In genomic region chr22:32618461-32619140, GRCh38 we compare ENCODE assay signal across 19 cellular contexts.
DNase-seq lines count a peak whose midpoint lies in the region; ATAC-seq, FAIRE-seq and TF ChIP-seq lines count a peak whose summit lies in the region.
"Had no signal": no experiment of that assay in that cellular context is flagged by ENCODE, and none has a peak within 500 bp of the region (broad histone marks: within the 10 kb centered on the region; RNA-seq: fewer than 3 reads in every experiment).

No MANE protein-coding gene starts in this region.

- in situ Hi-C loops in HepG2 (cut with HindIII; ENCODE audit: extremely low pct_ligation_motif_present, low pct_unique_long_range_greater_than_20kb), result no loop called here

- no peak overlapping the region for H3K4me3 ChIP-seq in duodenal mucosa (ENCODE audit: low read depth in 1 of 2, low read length in 2 of 2)
- no peak overlapping the region for H3K4me3 ChIP-seq in HepG2 (replicated peaks in 1 of 3; ENCODE audit: insufficient read depth in 1 of 3, low read depth in 2 of 3, low read length in 3 of 3)
- no peak overlapping the region for H3K4me3 ChIP-seq in vagina
- no peak overlapping the region for H3K4me3 ChIP-seq in naive thymus-derived CD4-positive, alpha-beta T cell (ENCODE audit: low read length)
- no peak overlapping the region for H3K4me3 ChIP-seq in CD8-positive, alpha-beta T cell (ENCODE audit: low read depth, low read length)
- H3K4me3 ChIP-seq: BLaER1 treated with 17β-estradiol and CSF1 and Interleukin-3, amounts not matched to agents 10 nM and 100 nM had no signal

- no peak for TF ChIP-seq CTCF in HepG2 (CRISPR knock-in tag; IDR thresholded peaks at IDR 0.05)
- no peak for TF ChIP-seq CTCF in vagina (IDR thresholded peaks at IDR 0.05)
- no peak for TF ChIP-seq CTCF in CD8-positive, alpha-beta T cell (IDR thresholded peaks at IDR 0.05)

- H3K4me1 ChIP-seq in duodenal mucosa (ENCODE audit: control insufficient read depth in 1 of 2, insufficient read depth in 2 of 2, low read length in 2 of 2) (peaks cover 17 to 26% of the 10 kb centered on the region in 2 donors), HepG2 (ENCODE audit: insufficient read depth, low read length) (peaks cover 84% of the 10 kb centered on the region), vagina (peaks cover 69% of the 10 kb centered on the region)
- no peaks in the 10 kb centered on the region for H3K4me1 ChIP-seq in naive thymus-derived CD4-positive, alpha-beta T cell (ENCODE audit: control insufficient read depth in 2 of 2, insufficient read depth in 2 of 2, low read length in 2 of 2)
- H3K4me1 ChIP-seq in CD8-positive, alpha-beta T cell (ENCODE audit: insufficient read depth, low read length), result no peaks in the 10 kb centered on the region
- H3K4me1 ChIP-seq: BLaER1 treated with 17β-estradiol and CSF1 and Interleukin-3, amounts not matched to agents 10 nM and 100 nM; foreskin keratinocyte had no signal

- 88% methylated on average over 2 of the region's 3 CpGs for WGBS in HepG2 (ENCODE audit: low lambda C conversion rate)

- H2AFZ ChIP-seq in HepG2 (ENCODE audit: low read length), result no peak overlapping the region

- H3K36me3 Mint-ChIP-seq in naive thymus-derived CD4-positive, alpha-beta T cell, result peaks cover 0 to 4% (median 0%) of the 10 kb centered on the region in 5 donors
- no peaks in the 10 kb centered on the region for H3K36me3 Mint-ChIP-seq in CD8-positive, alpha-beta T cell
- H3K36me3 Mint-ChIP-seq: immature natural killer cell; natural killer cell treated with Interleukin-12 subunit alpha and Interleukin-12 subunit beta and Interleukin-15 and Interleukin-18, amount 100 ng/mL, for 72 hours had no signal

- BruUV-seq in HepG2 (replicated peaks; lab: Mats Ljungman, UMichigan), result no TSS peak

- peaks cover 0 to 6% (median 3%) of the 10 kb centered on the region in 11 donors for H3K9me3 Mint-ChIP-seq in naive thymus-derived CD4-positive, alpha-beta T cell
- peaks cover 2% of the 10 kb centered on the region for H3K9me3 Mint-ChIP-seq in CD8-positive, alpha-beta T cell
- H3K9me3 Mint-ChIP-seq: activated CD4-positive, alpha-beta T cell treated with anti-CD3 and anti-CD28 coated beads, Interleukin-2, amount 10 ng/mL, durations not matched to agents 7 days and 5 days; immature natural killer cell; natural killer cell treated with Interleukin-12 subunit alpha and Interleukin-12 subunit beta and Interleukin-15 and Interleukin-18, amount 100 ng/mL, for 72 hours had no signal

- H3K9ac ChIP-seq in duodenal mucosa (ENCODE audit: low read depth in 1 of 2, low read length in 2 of 2), result no peak overlapping the region
- H3K9ac ChIP-seq in HepG2 (ENCODE audit: insufficient read depth, low read depth, low read length), result no peak overlapping the region
- H3K9ac ChIP-seq: BLaER1 treated with 17β-estradiol and CSF1 and Interleukin-3, amounts not matched to agents 10 nM and 100 nM had no signal

- H3K4me2 ChIP-seq in HepG2 (ENCODE audit: low read depth, low read length), result no peak overlapping the region
- H3K4me2 ChIP-seq: BLaER1 treated with 17β-estradiol and CSF1 and Interleukin-3, amounts not matched to agents 10 nM and 100 nM had no signal

- TF ChIP-seq POLR2A in HepG2 (IDR thresholded peaks at IDR 0.05; ENCODE audit: insufficient read depth in 1 of 2, low read depth in 2 of 2, low read length in 2 of 2) (no peak), vagina (IDR thresholded peaks at IDR 0.05) (no peak)

- H4K20me1 ChIP-seq in HepG2 (ENCODE audit: insufficient read depth, low read length), result no peaks in the 10 kb centered on the region
- H4K20me1 ChIP-seq: BLaER1 treated with 17β-estradiol and CSF1 and Interleukin-3, amounts not matched to agents 10 nM and 100 nM had no signal

- no peaks in the 10 kb centered on the region for H3K27me3 ChIP-seq in duodenal mucosa (ENCODE audit: control insufficient read depth in 1 of 2, insufficient read depth in 2 of 2, low read length in 2 of 2)
- no peaks in the 10 kb centered on the region for H3K27me3 ChIP-seq in HepG2 (ENCODE audit: control insufficient read depth in 1 of 2, insufficient read depth in 2 of 2, low read length in 2 of 2)
- no peaks in the 10 kb centered on the region for H3K27me3 ChIP-seq in vagina
- H3K27me3 ChIP-seq in naive thymus-derived CD4-positive, alpha-beta T cell (ENCODE audit: control insufficient read depth in 2 of 2, insufficient read depth in 2 of 2, low read length in 2 of 2), result no peaks in the 10 kb centered on the region
- H3K27me3 ChIP-seq in CD8-positive, alpha-beta T cell (ENCODE audit: insufficient read depth, low read length), result no peaks in the 10 kb centered on the region
- H3K27me3 ChIP-seq: BLaER1 treated with 17β-estradiol and CSF1 and Interleukin-3, amounts not matched to agents 10 nM and 100 nM; foreskin keratinocyte had no signal

- H3K9me3 ChIP-seq in duodenal mucosa (ENCODE audit: control insufficient read depth in 1 of 2, low read length in 2 of 2) (no peaks in the 10 kb centered on the region), HepG2 (ENCODE audit: low read length) (no peaks in the 10 kb centered on the region), vagina (no peaks in the 10 kb centered on the region)
- H3K9me3 ChIP-seq in naive thymus-derived CD4-positive, alpha-beta T cell (ENCODE audit: control insufficient read depth in 2 of 3, low read length in 3 of 3), result no peaks in the 10 kb centered on the region
- H3K9me3 ChIP-seq in CD8-positive, alpha-beta T cell (ENCODE audit: low read length), result no peaks in the 10 kb centered on the region

- TF ChIP-seq RAD21 in HepG2 (CRISPR knock-in tag; IDR thresholded peaks at IDR 0.05), result no peak

- H3K36me3 ChIP-seq in duodenal mucosa (ENCODE audit: control insufficient read depth in 1 of 2, insufficient read depth in 2 of 2, low read length in 2 of 2), result no peaks in the 10 kb centered on the region
- no peaks in the 10 kb centered on the region for H3K36me3 ChIP-seq in HepG2 (replicated peaks in 1 of 2; ENCODE audit: control insufficient read depth in 1 of 2, insufficient read depth in 2 of 2, low read length in 2 of 2)
- H3K36me3 ChIP-seq in vagina, result no peaks in the 10 kb centered on the region
- H3K36me3 ChIP-seq in naive thymus-derived CD4-positive, alpha-beta T cell (ENCODE audit: control insufficient read depth in 2 of 3, insufficient read depth in 3 of 3, low read length in 3 of 3), result no peaks in the 10 kb centered on the region
- H3K36me3 ChIP-seq in CD8-positive, alpha-beta T cell (ENCODE audit: insufficient read depth, low read length), result no peaks in the 10 kb centered on the region
- H3K36me3 ChIP-seq: BLaER1 treated with 17β-estradiol and CSF1 and Interleukin-3, amounts not matched to agents 10 nM and 100 nM had no signal

- peaks cover 0 to 4% (median 0%) of the 10 kb centered on the region in 5 donors for H3K27me3 Mint-ChIP-seq in naive thymus-derived CD4-positive, alpha-beta T cell
- H3K27me3 Mint-ChIP-seq in CD8-positive, alpha-beta T cell (ENCODE audit: low read depth), result no peaks in the 10 kb centered on the region
- H3K27me3 Mint-ChIP-seq: activated CD4-positive, alpha-beta T cell treated with anti-CD3 and anti-CD28 coated beads, Interleukin-2, amount 10 ng/mL, durations not matched to agents 7 days and 5 days; natural killer cell treated with Interleukin-12 subunit alpha and Interleukin-12 subunit beta and Interleukin-15 and Interleukin-18, amount 100 ng/mL, for 72 hours had no signal

- intact Hi-C loops in HepG2 (cut with micrococcal nuclease; ENCODE audit: unreplicated experiment), result no loop called here
- intact Hi-C loops in sciatic nerve (cut with DNase I), result no loop called here
- intact Hi-C loops in vagina (cut with DNase I), result loop anchor here (5.0 kb wide), 1 partner anchor 86 kb away; no protein-coding TSS in a partner anchor
- intact Hi-C loops in naive thymus-derived CD4-positive, alpha-beta T cell (cut with micrococcal nuclease), result no loop called here
- intact Hi-C loops in CD8-positive, alpha-beta T cell (cut with DNase I, micrococcal nuclease), result no loop called here

- POLR2A ChIA-PET in HepG2 (lab: Yijun Ruan, JAX), result interaction anchor here (1.4 to 11.5 kb wide), 2 partner anchors 39 to 87 kb away, joined by 3 to 145 read pairs; no protein-coding TSS in a partner anchor
- POLR2A ChIA-PET in naive thymus-derived CD4-positive, alpha-beta T cell (lab: Charles Lee), result no interaction called here
- POLR2A ChIA-PET in CD8-positive, alpha-beta T cell (lab: Charles Lee), result no interaction called here

- DNase-seq in HepG2 (ENCODE audit: low spot score), result no peak
- DNase-seq in sciatic nerve (ENCODE audit: low spot score), result no peak
- no peak for DNase-seq in vagina (ENCODE audit: extremely low spot score in 2 of 2)
- no peak for DNase-seq in activated T-cell treated with anti-CD3 and anti-CD28 coated beads, Interleukin-2, amount 50 U/mL, for 48 hours
- DNase-seq in naive thymus-derived CD4-positive, alpha-beta T cell, result no peak
- no peak for DNase-seq in CD8-positive, alpha-beta T cell
- DNase-seq: activated CD4-positive, alpha-beta T cell treated with anti-CD3 and anti-CD28 coated beads, Interleukin-2, amount 10 ng/mL, durations not matched to agents 7 days and 5 days; DMS79; effector CD4-positive, alpha-beta T cell; foreskin keratinocyte; immature natural killer cell; NCI-H1694 treated with DMSO at 0.1 percent for 48 hours; SIG-M5; T-helper 9 cell had no signal

- ATAC-seq in HepG2, result no peak
- peak; percentile 33 for ATAC-seq in sciatic nerve
- no peak for ATAC-seq in naive thymus-derived CD4-positive, alpha-beta T cell
- no peak for ATAC-seq in CD8-positive, alpha-beta T cell
- ATAC-seq: foreskin keratinocyte; natural killer cell treated with Interleukin-12 subunit alpha and Interleukin-12 subunit beta and Interleukin-15 and Interleukin-18, amount 100 ng/mL, for 72 hours had no signal

- peak overlapping the region; percentile 34 for H3K27ac ChIP-seq in duodenal mucosa (ENCODE audit: low read depth, low read length)
- peak overlapping the region; percentile 67 for H3K27ac ChIP-seq in HepG2 (ENCODE audit: extremely low read length, insufficient read depth, low read length)
- peak overlapping the region; percentile 89 for H3K27ac ChIP-seq in vagina
- H3K27ac ChIP-seq in naive thymus-derived CD4-positive, alpha-beta T cell (ENCODE audit: low read depth, low read length), result no peak overlapping the region
- no peak overlapping the region for H3K27ac ChIP-seq in CD8-positive, alpha-beta T cell (ENCODE audit: low read depth, low read length)
- H3K27ac ChIP-seq: BLaER1 treated with 17β-estradiol and CSF1 and Interleukin-3, amounts not matched to agents 10 nM and 100 nM; foreskin keratinocyte had no signal

- H3K27ac Mint-ChIP-seq in naive thymus-derived CD4-positive, alpha-beta T cell, result no peak overlapping the region
- H3K27ac Mint-ChIP-seq in CD8-positive, alpha-beta T cell, result no peak overlapping the region
- H3K27ac Mint-ChIP-seq: activated CD4-positive, alpha-beta T cell treated with anti-CD3 and anti-CD28 coated beads, Interleukin-2, amount 10 ng/mL, durations not matched to agents 7 days and 5 days; activated T-helper 1 cell treated with anti-CD3 and anti-CD28 coated beads, Interleukin-12 subunit alpha, Interleukin-12 subunit beta, Interleukin-2, Interleukin-4 antibody, amounts not matched to agents 30 ng/mL and 10 ng/mL and 1 ng/mL, durations not matched to agents 14 hours and 24 hours and 36 hours; immature natural killer cell; natural killer cell treated with Interleukin-12 subunit alpha and Interleukin-12 subunit beta and Interleukin-15 and Interleukin-18, amount 100 ng/mL, for 72 hours had no signal

- CTCF ChIA-PET in HepG2 (lab: Yijun Ruan, JAX; ENCODE audit: low intra/inter-chr PET ratio, low total read pairs), result no interaction called here
- CTCF ChIA-PET in naive thymus-derived CD4-positive, alpha-beta T cell (lab: Charles Lee), result no interaction called here
- CTCF ChIA-PET in CD8-positive, alpha-beta T cell (lab: Charles Lee), result interaction anchor here (0.8 to 1.1 kb wide), 2 partner anchors 9 to 42 kb away, joined by 3 to 4 read pairs; no protein-coding TSS in a partner anchor

- H3K4me3 Mint-ChIP-seq in naive thymus-derived CD4-positive, alpha-beta T cell, result no peak overlapping the region
- no peak overlapping the region for H3K4me3 Mint-ChIP-seq in CD8-positive, alpha-beta T cell
- H3K4me3 Mint-ChIP-seq: activated CD4-positive, alpha-beta T cell treated with anti-CD3 and anti-CD28 coated beads, Interleukin-2, amount 10 ng/mL, durations not matched to agents 7 days and 5 days; activated T-helper 1 cell treated with anti-CD3 and anti-CD28 coated beads, Interleukin-12 subunit alpha, Interleukin-12 subunit beta, Interleukin-2, Interleukin-4 antibody, amounts not matched to agents 30 ng/mL and 10 ng/mL and 1 ng/mL, durations not matched to agents 14 hours and 24 hours and 36 hours; immature natural killer cell; natural killer cell treated with Interleukin-12 subunit alpha and Interleukin-12 subunit beta and Interleukin-15 and Interleukin-18, amount 100 ng/mL, for 72 hours had no signal

- H3K4me1 Mint-ChIP-seq in naive thymus-derived CD4-positive, alpha-beta T cell, result no peaks in the 10 kb centered on the region
- no peaks in the 10 kb centered on the region for H3K4me1 Mint-ChIP-seq in CD8-positive, alpha-beta T cell (ENCODE audit: low read depth)
- H3K4me1 Mint-ChIP-seq: activated CD4-positive, alpha-beta T cell treated with anti-CD3 and anti-CD28 coated beads, Interleukin-2, amount 10 ng/mL, durations not matched to agents 7 days and 5 days; immature natural killer cell had no signal

- H3K79me2 ChIP-seq in HepG2 (ENCODE audit: insufficient read depth, low read length), result no peaks in the 10 kb centered on the region

- TF ChIP-seq EP300 in HepG2 (IDR thresholded peaks at IDR 0.05; ENCODE audit: low read depth in 2 of 2, low read length in 2 of 2) (no peak), HepG2 (CRISPR knock-in tag; IDR thresholded peaks at IDR 0.05; ENCODE audit: borderline replicate concordance) (no peak)

- no peak for FAIRE-seq in HepG2 (lab: Jason Lieb, UNC)
- FAIRE-seq: small intestine had no signal

Comparison
In these comparisons a context has a peak if more than half of its experiments do, and no peak if none do; other contexts are left out.
1. H3K27ac ChIP-seq: peak in duodenal mucosa (single experiment), HepG2 (single experiment) and vagina (single experiment); none in naive thymus-derived CD4-positive, alpha-beta T cell (single experiment) and CD8-positive, alpha-beta T cell (single experiment).